In the genomic region with DNA sequence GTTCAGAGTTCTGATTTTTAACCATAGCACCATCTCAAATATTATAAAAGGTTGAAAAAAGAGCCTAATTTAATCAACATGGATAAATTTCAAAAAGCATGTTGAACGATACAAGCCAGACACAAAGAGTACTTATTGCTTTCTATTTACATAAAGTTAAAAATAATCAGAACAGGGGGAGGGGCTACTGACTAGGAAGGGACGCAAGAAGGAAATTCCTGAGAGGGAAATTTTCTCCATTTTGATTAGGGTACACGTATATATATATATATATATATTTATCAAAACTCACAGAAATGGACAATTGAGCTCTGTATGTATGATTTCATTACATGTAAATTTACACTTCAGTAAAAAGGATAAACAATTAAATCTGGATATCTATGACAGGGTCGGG, we compare ENCODE assay signal across 8 cellular contexts. TPM values are rescaled to one million over a fixed set of nuclear protein-coding genes. Genes with fewer than 3 reads are reported as not detected.
DNase-seq lines count a peak whose midpoint lies in the region; ATAC-seq and TF ChIP-seq lines count a peak whose summit lies in the region.

No MANE protein-coding gene starts in this region.

- peaks cover 2% of the 10 kb centered on the region for H3K79me1 ChIP-seq in mesenchymal stem cell (replicated peaks; ENCODE audit: low read length, poor library complexity, severe bottlenecking)

- no peak overlapping the region for H4K91ac ChIP-seq in mesenchymal stem cell (ENCODE audit: low read length)

- no peak overlapping the region for H2BK5ac ChIP-seq in mesenchymal stem cell (ENCODE audit: low read depth, low read length, poor library complexity, severe bottlenecking)

- H3K36me3 Mint-ChIP-seq in chondrocyte (ENCODE audit: low read depth), result peaks cover 2% of the 10 kb centered on the region

- H3K27me3 ChIP-seq in AG04450 (ENCODE audit: control insufficient read depth, insufficient read depth, low read length) (no peaks in the 10 kb centered on the region), mesenchymal stem cell (ENCODE audit: control insufficient read depth in 1 of 2, insufficient read depth in 1 of 2, low read length in 2 of 2) (no peaks in the 10 kb centered on the region)

- TF ChIP-seq CTCF in AG04450 (IDR thresholded peaks at IDR 0.05; ENCODE audit: low read depth, low read length) (no peak), chondrocyte (IDR thresholded peaks at IDR 0.05) (no peak)

- peak overlapping the region; percentile 74 for H3K4me3 ChIP-seq in AG04450 (ENCODE audit: low read depth, low read length)
- H3K4me3 ChIP-seq in mesenchymal stem cell (ENCODE audit: insufficient read depth in 1 of 2, low read depth in 1 of 2, low read length in 2 of 2), result peak overlapping the region in 1 of 2 experiments; percentile 80

- no peak overlapping the region for H3K4me2 ChIP-seq in mesenchymal stem cell (ENCODE audit: low read length, poor library complexity, severe bottlenecking)

- peaks cover 0 to 8% of the 10 kb centered on the region in 2 experiments for H3K36me3 ChIP-seq in mesenchymal stem cell (ENCODE audit: control insufficient read depth in 1 of 2, insufficient read depth in 2 of 2, low read depth in 1 of 2, low read length in 2 of 2)

- no peak overlapping the region for H3K23ac ChIP-seq in mesenchymal stem cell (ENCODE audit: low read length in 2 of 2)

- POLR2A ChIA-PET in AG04450 (lab: Yijun Ruan, JAX), result interaction anchor here (0.9 to 2.0 kb wide), 3 partner anchors 89 to 103 kb away, joined by 4 to 5 read pairs (median 4); no protein-coding TSS in a partner anchor

- H3K9me3 ChIP-seq in AG04450 (ENCODE audit: control insufficient read depth, insufficient read depth, low read length) (no peaks in the 10 kb centered on the region; the same call in 1 of the 2 replicates), mesenchymal stem cell (ENCODE audit: control insufficient read depth, low read length) (no peaks in the 10 kb centered on the region)

- no peaks in the 10 kb centered on the region for H3K4me1 ChIP-seq in mesenchymal stem cell (ENCODE audit: control insufficient read depth, insufficient read depth, low read depth, low read length)

- no peak overlapping the region for H3K4ac ChIP-seq in mesenchymal stem cell (ENCODE audit: low read depth in 1 of 2, low read length in 2 of 2)

- no peak overlapping the region for H2BK15ac ChIP-seq in mesenchymal stem cell (ENCODE audit: low read depth, poor library complexity, severe bottlenecking)

- peaks cover 22% of the 10 kb centered on the region for H3K4me1 Mint-ChIP-seq in chondrocyte (ENCODE audit: low read depth)

- H3K9me3 Mint-ChIP-seq in chondrocyte (ENCODE audit: low read depth), result no peaks in the 10 kb centered on the region

- no peak overlapping the region for H2BK12ac ChIP-seq in mesenchymal stem cell (ENCODE audit: low read length in 2 of 2)

- peak overlapping the region; percentile 81 for H3K4me3 Mint-ChIP-seq in chondrocyte (ENCODE audit: unreplicated experiment)

- CTCF ChIA-PET in AG04450 (lab: Charles Lee), result interaction anchor here (0.6 to 2.0 kb wide), 5 partner anchors 53 to 146 kb away, joined by 3 to 11 read pairs (median 4); no protein-coding TSS in a partner anchor

- H3K18ac ChIP-seq in mesenchymal stem cell (ENCODE audit: low read depth in 1 of 2, low read length in 2 of 2), result no peak overlapping the region

- no peaks in the 10 kb centered on the region for H3K27me3 Mint-ChIP-seq in chondrocyte (ENCODE audit: low read depth)

- H3K27ac ChIP-seq in AG04450 (ENCODE audit: low read depth, low read length) (peak overlapping the region; percentile 61), mesenchymal stem cell (ENCODE audit: low read length, poor library complexity, severe bottlenecking) (peak overlapping the region; percentile 47)

- whole genome bisulfite sequencing in mesenchymal stem cell, result no CpG with 5 or more reads among the region's 4 CpGs

- H2AK5ac ChIP-seq in mesenchymal stem cell (ENCODE audit: low read length, severe bottlenecking), result no peak overlapping the region

- H2BK120ac ChIP-seq in mesenchymal stem cell (ENCODE audit: low read depth, low read length), result no peak overlapping the region

- ATAC-seq in GM19324 (IDR thresholded peaks at IDR 0.05; ENCODE audit: low FRiP score, unreplicated experiment) (peak; percentile 4), GM21717 (IDR thresholded peaks at IDR 0.05; ENCODE audit: unreplicated experiment) (no peak)

- H3K9ac ChIP-seq in mesenchymal stem cell (ENCODE audit: low read length), result peak overlapping the region; percentile 98

- no peak for DNase-seq in AG04450 (ENCODE audit: low read depth, low spot score)
- DNase-seq in NCI-H526 (lab: John Stamatoyannopoulos, UW), result peak; percentile 42 to 71
- no peak for DNase-seq in chondrocyte (ENCODE audit: low spot score)
- peak; percentile 40 for DNase-seq in mesenchymal stem cell
- no peak for DNase-seq in NCI-H1694 treated with DMSO at 0.1 percent for 48 hours (lab: John Stamatoyannopoulos, UW)
- DNase-seq in posterior cingulate gyrus, result no peak

- no peak overlapping the region for H4K8ac ChIP-seq in mesenchymal stem cell (ENCODE audit: low read length)

- no peak overlapping the region for H3K14ac ChIP-seq in mesenchymal stem cell (ENCODE audit: low read length in 2 of 2)

- H3K27ac Mint-ChIP-seq in chondrocyte (ENCODE audit: unreplicated experiment), result peak overlapping the region; percentile 89

- no peak overlapping the region for H2AFZ ChIP-seq in mesenchymal stem cell (ENCODE audit: low read depth, low read length)

- intact Hi-C loops in posterior cingulate gyrus (cut with DNase I), result no loop called here

RNA-seq across cellular contexts. Expression of gene MBTPS2, which starts 0.5 kb away (rescaled TPM):
- polyA plus RNA-seq in AG04450 (2011; rRNA removed), result 24.6 and 31.2 TPM in 2 replicates
- 21.7 and 33.4 TPM in 2 replicates for polyA minus RNA-seq in AG04450 (2011; rRNA and poly(A)+ RNA removed)
- 21.0 to 30.4 TPM (median 21.9 TPM) in 3 replicates for total RNA-seq in chondrocyte
- polyA plus RNA-seq in mesenchymal stem cell (2013, experiment 1 of 2), result 15.2 TPM
- polyA plus RNA-seq in mesenchymal stem cell (2013, experiment 2 of 2), result 15.6 TPM

RNA-seq across cellular contexts. Expression of gene YY2, which starts 16.9 kb away (rescaled TPM):
- polyA plus RNA-seq in AG04450 (2011; rRNA removed), result 1.2 and 2.0 TPM in 2 replicates
- polyA minus RNA-seq in AG04450 (2011; rRNA and poly(A)+ RNA removed), result 0.51 and 1.3 TPM in 2 replicates
- 3.6 to 4.9 TPM (median 4.7 TPM) in 3 replicates for total RNA-seq in chondrocyte
- 1.6 TPM for polyA plus RNA-seq in mesenchymal stem cell (2013, experiment 1 of 2)
- polyA plus RNA-seq in mesenchymal stem cell (2013, experiment 2 of 2), result 1.6 TPM

Comparison
In these comparisons a context has a peak if more than half of its experiments do, and no peak if none do; other contexts are left out.
1. DNase-seq: peak in NCI-H526 (2 of 2) and mesenchymal stem cell (single experiment); none in AG04450 (single experiment), chondrocyte (single experiment), NCI-H1694 treated with DMSO at 0.1 percent for 48 hours (single experiment) and posterior cingulate gyrus (0 of 10).